Comparison of ENCODE assay signal across 1 cellular context in genomic region chr7:116674508-116675173, GRCh38.
TF ChIP-seq lines count a peak whose summit lies in the region.

No MANE protein-coding gene starts in this region.

TF ChIP-seq in HEK293, 187 proteins besides CTCF, POLR2A, EP300 and RAD21 (continued from another document):
- TF ChIP-seq, protein P1, sequence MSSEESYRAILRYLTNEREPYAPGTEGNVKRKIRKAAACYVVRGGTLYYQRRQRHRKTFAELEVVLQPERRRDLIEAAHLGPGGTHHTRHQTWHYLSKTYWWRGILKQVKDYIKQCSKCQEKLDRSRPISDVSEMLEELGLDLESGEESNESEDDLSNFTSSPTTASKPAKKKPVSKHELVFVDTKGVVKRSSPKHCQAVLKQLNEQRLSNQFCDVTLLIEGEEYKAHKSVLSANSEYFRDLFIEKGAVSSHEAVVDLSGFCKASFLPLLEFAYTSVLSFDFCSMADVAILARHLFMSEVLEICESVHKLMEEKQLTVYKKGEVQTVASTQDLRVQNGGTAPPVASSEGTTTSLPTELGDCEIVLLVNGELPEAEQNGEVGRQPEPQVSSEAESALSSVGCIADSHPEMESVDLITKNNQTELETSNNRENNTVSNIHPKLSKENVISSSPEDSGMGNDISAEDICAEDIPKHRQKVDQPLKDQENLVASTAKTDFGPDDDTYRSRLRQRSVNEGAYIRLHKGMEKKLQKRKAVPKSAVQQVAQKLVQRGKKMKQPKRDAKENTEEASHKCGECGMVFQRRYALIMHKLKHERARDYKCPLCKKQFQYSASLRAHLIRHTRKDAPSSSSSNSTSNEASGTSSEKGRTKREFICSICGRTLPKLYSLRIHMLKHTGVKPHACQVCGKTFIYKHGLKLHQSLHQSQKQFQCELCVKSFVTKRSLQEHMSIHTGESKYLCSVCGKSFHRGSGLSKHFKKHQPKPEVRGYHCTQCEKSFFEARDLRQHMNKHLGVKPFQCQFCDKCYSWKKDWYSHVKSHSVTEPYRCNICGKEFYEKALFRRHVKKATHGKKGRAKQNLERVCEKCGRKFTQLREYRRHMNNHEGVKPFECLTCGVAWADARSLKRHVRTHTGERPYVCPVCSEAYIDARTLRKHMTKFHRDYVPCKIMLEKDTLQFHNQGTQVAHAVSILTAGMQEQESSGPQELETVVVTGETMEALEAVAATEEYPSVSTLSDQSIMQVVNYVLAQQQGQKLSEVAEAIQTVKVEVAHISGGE (tag by site-specific recombination; conservative IDR thresholded peaks at IDR 0.05; ENCODE audit: low read depth): peak; percentile 26; the same call in 1 of the 2 replicates
- peak; percentile 96 for TF ChIP-seq ZBTB20 (tag by site-specific recombination; IDR thresholded peaks at IDR 0.05)
- TF ChIP-seq PRDM10 (tag by site-specific recombination; IDR thresholded peaks at IDR 0.05): peak; percentile 87
- peak; percentile 55 for TF ChIP-seq ZBTB8A (tag by site-specific recombination; IDR thresholded peaks at IDR 0.05)
- 0 out of 2 replicates have a peak, but pooled peaks have one; percentile 13 for TF ChIP-seq ZBTB48 (tag by site-specific recombination; IDR thresholded peaks at IDR 0.05)
- peak; percentile 64 for TF ChIP-seq ZNF366 (tag by site-specific recombination; conservative IDR thresholded peaks at IDR 0.05)
- 0 out of 2 replicates have a peak, but pooled peaks have one; percentile 3 for TF ChIP-seq KLF10 (tag by site-specific recombination; IDR thresholded peaks at IDR 0.05)
- TF ChIP-seq ZNF354C (tag by site-specific recombination; IDR thresholded peaks at IDR 0.05; ENCODE audit: borderline replicate concordance, low read depth): no peak
- TF ChIP-seq ZNF394 (tag by site-specific recombination; IDR thresholded peaks at IDR 0.05; ENCODE audit: borderline replicate concordance): 0 out of 2 replicates have a peak, but pooled peaks have one; percentile 3
- no peak for TF ChIP-seq GLI4 (tag by site-specific recombination; IDR thresholded peaks at IDR 0.05)
- TF ChIP-seq ZEB2 (tag by site-specific recombination; IDR thresholded peaks at IDR 0.05): peak; percentile 57; the same call in 1 of the 2 replicates
- TF ChIP-seq ZSCAN5A (tag by site-specific recombination; IDR thresholded peaks at IDR 0.05): no peak
- 0 out of 2 replicates have a peak, but pooled peaks have one; percentile 18 for TF ChIP-seq PATZ1 (tag by site-specific recombination; IDR thresholded peaks at IDR 0.05)
- TF ChIP-seq, protein P2, sequence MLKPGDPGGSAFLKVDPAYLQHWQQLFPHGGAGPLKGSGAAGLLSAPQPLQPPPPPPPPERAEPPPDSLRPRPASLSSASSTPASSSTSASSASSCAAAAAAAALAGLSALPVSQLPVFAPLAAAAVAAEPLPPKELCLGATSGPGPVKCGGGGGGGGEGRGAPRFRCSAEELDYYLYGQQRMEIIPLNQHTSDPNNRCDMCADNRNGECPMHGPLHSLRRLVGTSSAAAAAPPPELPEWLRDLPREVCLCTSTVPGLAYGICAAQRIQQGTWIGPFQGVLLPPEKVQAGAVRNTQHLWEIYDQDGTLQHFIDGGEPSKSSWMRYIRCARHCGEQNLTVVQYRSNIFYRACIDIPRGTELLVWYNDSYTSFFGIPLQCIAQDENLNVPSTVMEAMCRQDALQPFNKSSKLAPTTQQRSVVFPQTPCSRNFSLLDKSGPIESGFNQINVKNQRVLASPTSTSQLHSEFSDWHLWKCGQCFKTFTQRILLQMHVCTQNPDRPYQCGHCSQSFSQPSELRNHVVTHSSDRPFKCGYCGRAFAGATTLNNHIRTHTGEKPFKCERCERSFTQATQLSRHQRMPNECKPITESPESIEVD (tag by site-specific recombination; IDR thresholded peaks at IDR 0.05): peak; percentile 88
- no peak for TF ChIP-seq ZNF837 (tag by site-specific recombination; IDR thresholded peaks at IDR 0.05)
- peak; percentile 77 for TF ChIP-seq ZNF600 (tag by site-specific recombination; IDR thresholded peaks at IDR 0.05)
- TF ChIP-seq SP7 (tag by site-specific recombination; IDR thresholded peaks at IDR 0.05): 0 out of 2 replicates have a peak, but pooled peaks have one; percentile 49
- peak; percentile 64 for TF ChIP-seq ZNF335 (tag by site-specific recombination; conservative IDR thresholded peaks at IDR 0.05)
- peak; percentile 56; the same call in 1 of the 2 replicates for TF ChIP-seq MZF1 (tag by site-specific recombination; IDR thresholded peaks at IDR 0.05; ENCODE audit: borderline replicate concordance)
- TF ChIP-seq ZBTB17 (tag by site-specific recombination; IDR thresholded peaks at IDR 0.05): peak; percentile 71
- peak; percentile 71; the same call in 1 of the 2 replicates for TF ChIP-seq PRDM1 (tag by site-specific recombination; IDR thresholded peaks at IDR 0.05)
- 0 out of 2 replicates have a peak, but pooled peaks have one; percentile 24 for TF ChIP-seq ZNF24 (tag by site-specific recombination; IDR thresholded peaks at IDR 0.05)
- 0 out of 2 replicates have a peak, but pooled peaks have one; percentile 16 for TF ChIP-seq IKZF3 (tag by site-specific recombination; IDR thresholded peaks at IDR 0.05)
- 0 out of 2 replicates have a peak, but pooled peaks have one; percentile 20 for TF ChIP-seq ZXDB (tag by site-specific recombination; IDR thresholded peaks at IDR 0.05)
